ENCODE assay signal across 4 cellular contexts in genomic region chr19:43523696-43524095, GRCh38. TPM values are rescaled to one million over a fixed set of nuclear protein-coding genes. Genes with fewer than 3 reads are reported as not detected.
"Had no signal": no experiment of that assay in that cellular context is flagged by ENCODE, and none has a peak within 500 bp of the region (broad histone marks: within the 10 kb centered on the region; RNA-seq: fewer than 3 reads in every experiment).

No MANE protein-coding gene starts in this region.

RNA-seq across cellular contexts. Expression of gene ZNF575, which starts 9.3 kb away (rescaled TPM):
- total RNA-seq: bronchial epithelial cell, dermis blood vessel endothelial cell, epithelial cell of proximal tubule, gastrocnemius medialis had no signal
